23 cellular contexts compared by ENCODE assay signal in the genomic region with DNA sequence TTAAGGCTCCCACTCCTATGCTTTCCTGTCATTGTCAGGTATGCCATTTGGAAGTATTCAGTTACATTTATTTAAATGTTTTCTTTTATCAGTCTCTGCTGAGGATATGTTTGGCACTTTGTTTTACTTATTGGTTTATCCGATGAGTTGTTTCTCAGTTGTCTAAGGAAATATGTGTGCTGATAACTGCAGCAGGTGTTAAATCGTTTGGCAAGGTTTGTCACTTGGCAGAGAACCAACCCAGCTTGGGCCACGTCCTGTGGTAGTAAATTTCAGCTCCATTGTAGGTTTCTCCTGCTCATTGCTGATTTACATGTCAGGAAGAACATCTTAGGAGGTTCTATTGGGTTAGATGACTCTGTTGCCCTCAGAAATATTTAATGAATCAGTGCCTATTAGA. TPM values are rescaled to one million over a fixed set of nuclear protein-coding genes. Genes with fewer than 3 reads are reported as not detected.
A peak's percentile ranks its signal among the peaks of the same experiment; 100 is the strongest.
DNase-seq lines count a peak whose midpoint lies in the region; ATAC-seq lines count a peak whose summit lies in the region.
"Had no signal": no experiment of that assay in that cellular context is flagged by ENCODE, and none has a peak within 500 bp of the region (broad histone marks: within the 10 kb centered on the region; RNA-seq: fewer than 3 reads in every experiment).

No MANE protein-coding gene starts in this region.

- H3K9me3 Mint-ChIP-seq in activated CD4-positive, alpha-beta memory T cell treated with anti-CD3 and anti-CD28 coated beads for 36 hours = peaks cover 24% of the 10 kb centered on the region

- no peaks in the 10 kb centered on the region for H3K36me3 Mint-ChIP-seq in activated CD4-positive, alpha-beta memory T cell treated with anti-CD3 and anti-CD28 coated beads for 36 hours

- ATAC-seq in HG03442 (IDR thresholded peaks at IDR 0.05; ENCODE audit: unreplicated experiment) = no peak
- ATAC-seq: left lung, T-helper 17 cell had no signal

- intact Hi-C loops in activated CD4-positive, alpha-beta memory T cell treated with anti-CD3 and anti-CD28 coated beads for 36 hours (cut with micrococcal nuclease) = no loop called here

- no peak overlapping the region for H3K27ac Mint-ChIP-seq in activated CD4-positive, alpha-beta memory T cell treated with anti-CD3 and anti-CD28 coated beads for 36 hours
- H3K27ac Mint-ChIP-seq: T-helper 17 cell had no signal

- no peaks in the 10 kb centered on the region for H3K4me1 Mint-ChIP-seq in activated CD4-positive, alpha-beta memory T cell treated with anti-CD3 and anti-CD28 coated beads for 36 hours (ENCODE audit: low read depth)
- H3K4me1 Mint-ChIP-seq: T-helper 17 cell had no signal

- DNase-seq in NCI-H1436 (lab: John Stamatoyannopoulos, UW) (peak; percentile 37), NCI-H1436 treated with DMSO at 0.1 percent for 48 hours (lab: John Stamatoyannopoulos, UW) (no peak), NCI-H146 (lab: John Stamatoyannopoulos, UW) (peak; percentile 89), NCI-H748 (lab: John Stamatoyannopoulos, UW; ENCODE audit: unreplicated experiment) (peak; percentile 85), mucosa of gallbladder (ENCODE audit: low spot score) (peak; percentile 33), T1000 (lab: John Stamatoyannopoulos, UW) (no peak)
- DNase-seq in activated CD4-positive, alpha-beta memory T cell treated with anti-CD3 and anti-CD28 coated beads for 36 hours = no peak
- DNase-seq: activated gamma-delta T cell treated with Interleukin-2 at 50 U/mL for 16 hours; activated T-cell treated with anti-CD3 and anti-CD28 coated beads for 4 hours; amniotic stem cell; cerebellar nuclear complex; effector memory CD4-positive, alpha-beta T cell; left lung; MG63; spleen; stimulated activated CD4-positive, alpha-beta T cell treated with anti-CD3 and anti-CD28 coated beads, Interleukin-4, amount 100 ng/mL, for 4 hours; T-helper 17 cell; uterus; WERI-Rb-1 had no signal

- POLR2A ChIA-PET in activated CD4-positive, alpha-beta memory T cell treated with anti-CD3 and anti-CD28 coated beads for 36 hours (lab: Charles Lee) = no interaction called here

- H3K4me3 Mint-ChIP-seq in activated CD4-positive, alpha-beta memory T cell treated with anti-CD3 and anti-CD28 coated beads for 36 hours = no peak overlapping the region
- H3K4me3 Mint-ChIP-seq: T-helper 17 cell had no signal

- CTCF ChIA-PET in activated CD4-positive, alpha-beta memory T cell treated with anti-CD3 and anti-CD28 coated beads for 36 hours (lab: Charles Lee) = no interaction called here

- no peaks in the 10 kb centered on the region for H3K27me3 Mint-ChIP-seq in activated CD4-positive, alpha-beta memory T cell treated with anti-CD3 and anti-CD28 coated beads for 36 hours
- H3K27me3 Mint-ChIP-seq: T-helper 17 cell had no signal

RNA-seq across cellular contexts. Expression of a gene that starts 22.0 kb away (rescaled TPM):
- 410 TPM for total RNA-seq in mucosa of gallbladder
- not detected for total RNA-seq in activated CD4-positive, alpha-beta memory T cell treated with anti-CD3 and anti-CD28 coated beads for 36 hours

RNA-seq across cellular contexts. Expression of a gene that starts 47.9 kb away (rescaled TPM):
- total RNA-seq in mucosa of gallbladder = not detected
- total RNA-seq in activated CD4-positive, alpha-beta memory T cell treated with anti-CD3 and anti-CD28 coated beads for 36 hours = not detected
- total RNA-seq: fibroblast of lung, H7, left lung, SK-MEL-5, spleen, T-helper 17 cell, uterus had no signal

Comparison
In these comparisons a context has a peak if more than half of its experiments do, and no peak if none do; other contexts are left out.
1. DNase-seq: peak in NCI-H1436 (single experiment), NCI-H146 (single experiment), NCI-H748 (single experiment) and mucosa of gallbladder (single experiment); none in NCI-H1436 treated with DMSO at 0.1 percent for 48 hours (single experiment), activated CD4-positive, alpha-beta memory T cell treated with anti-CD3 and anti-CD28 coated beads for 36 hours (single experiment) and T1000 (single experiment).
2. RNA of a gene that starts 22.0 kb away (total RNA-seq): 410 TPM in mucosa of gallbladder (single experiment); not detected in activated CD4-positive, alpha-beta memory T cell treated with anti-CD3 and anti-CD28 coated beads for 36 hours; every median in the first group is over 100 times any median in the second.